ENCODE assay signal across 16 cellular contexts in genomic region chr16:81376880-81377279, GRCh38.
A peak's percentile ranks its signal among the peaks of the same experiment; 100 is the strongest.
DNase-seq lines count a peak whose midpoint lies in the region; ATAC-seq and TF ChIP-seq lines count a peak whose summit lies in the region.
"Had no signal": no experiment of that assay in that cellular context is flagged by ENCODE, and none has a peak within 500 bp of the region (broad histone marks: within the 10 kb centered on the region; RNA-seq: fewer than 3 reads in every experiment).

No MANE protein-coding gene starts in this region.

- DNase-seq in MCF 10A (ENCODE audit: unreplicated experiment) (peak; percentile 77), breast epithelium (ENCODE audit: low spot score in 2 of 2) (no peak), RWPE1 (ENCODE audit: low spot score) (peak; percentile 78), epithelial cell of prostate (ENCODE audit: low read depth, low spot score) (peak; percentile 72), H4 (ENCODE audit: low spot score) (no peak), NCI-H524 treated with DMSO at 0.1 percent for 48 hours (lab: John Stamatoyannopoulos, UW) (no peak), GM20000 (ENCODE audit: low spot score) (no peak)
- DNase-seq in stimulated activated effector memory CD8-positive, alpha-beta T cell treated with anti-CD3 and anti-CD28 coated beads, Interleukin-12 subunit alpha, Interleukin-12 subunit beta, amount 100 ng/mL, for 72 hours (ENCODE audit: low spot score in 2 of 2): no peak
- DNase-seq: brain microvascular endothelial cell, C1 segment of cervical spinal cord, left ventricle myocardium superior, natural killer cell, NCI-H1048, NCI-H510A, Right ventricle myocardium superior had no signal

- intact Hi-C loops in MCF 10A (cut with micrococcal nuclease) (no loop called here), breast epithelium (cut with DNase I; ENCODE audit: low total_unique reads) (no loop called here)

- peaks cover 8% of the 10 kb centered on the region for H3K36me3 ChIP-seq in breast epithelium

- ATAC-seq in stimulated activated effector memory CD8-positive, alpha-beta T cell treated with anti-CD3 and anti-CD28 coated beads, Interleukin-12 subunit alpha, Interleukin-12 subunit beta, amount 100 ng/mL, for 72 hours: peak; percentile 40
- ATAC-seq: left ventricle myocardium superior, natural killer cell had no signal

- POLR2A ChIA-PET in MCF 10A (lab: Yijun Ruan, JAX): no interaction called here
- POLR2A ChIA-PET in RWPE1 (lab: Yijun Ruan, JAX; ENCODE audit: low non-redundant PET): no interaction called here

- no peaks in the 10 kb centered on the region for H3K9me3 Mint-ChIP-seq in MCF 10A (ENCODE audit: unreplicated experiment)
- no peaks in the 10 kb centered on the region for H3K9me3 Mint-ChIP-seq in stimulated activated effector memory CD8-positive, alpha-beta T cell treated with anti-CD3 and anti-CD28 coated beads, Interleukin-12 subunit alpha, Interleukin-12 subunit beta, amount 100 ng/mL, for 72 hours
- H3K9me3 Mint-ChIP-seq: natural killer cell had no signal

- no peaks in the 10 kb centered on the region for H3K4me1 Mint-ChIP-seq in MCF 10A (ENCODE audit: insufficient read depth, unreplicated experiment)
- no peaks in the 10 kb centered on the region for H3K4me1 Mint-ChIP-seq in stimulated activated effector memory CD8-positive, alpha-beta T cell treated with anti-CD3 and anti-CD28 coated beads, Interleukin-12 subunit alpha, Interleukin-12 subunit beta, amount 100 ng/mL, for 72 hours
- H3K4me1 Mint-ChIP-seq: natural killer cell had no signal

- no peak for TF ChIP-seq POLR2A in breast epithelium (IDR thresholded peaks at IDR 0.05)

- no peak overlapping the region for H3K4me3 Mint-ChIP-seq in MCF 10A (ENCODE audit: unreplicated experiment)
- H3K4me3 Mint-ChIP-seq in stimulated activated effector memory CD8-positive, alpha-beta T cell treated with anti-CD3 and anti-CD28 coated beads, Interleukin-12 subunit alpha, Interleukin-12 subunit beta, amount 100 ng/mL, for 72 hours: no peak overlapping the region
- H3K4me3 Mint-ChIP-seq: natural killer cell had no signal

- CTCF ChIA-PET in MCF 10A (lab: Yijun Ruan, JAX): interaction anchor here (0.5 to 2.2 kb wide), 6 partner anchors 11 to 347 kb away, joined by 3 to 11 read pairs (median 4); no protein-coding TSS in a partner anchor
- CTCF ChIA-PET in RWPE1 (lab: Yijun Ruan, JAX): interaction anchor here (0.5 to 0.6 kb wide), 2 partner anchors 58 to 353 kb away, joined by 4 to 5 read pairs; no protein-coding TSS in a partner anchor

- H3K36me3 Mint-ChIP-seq in MCF 10A (ENCODE audit: insufficient read depth, unreplicated experiment): peaks cover 59% of the 10 kb centered on the region
- H3K36me3 Mint-ChIP-seq in stimulated activated effector memory CD8-positive, alpha-beta T cell treated with anti-CD3 and anti-CD28 coated beads, Interleukin-12 subunit alpha, Interleukin-12 subunit beta, amount 100 ng/mL, for 72 hours: peaks cover 64% of the 10 kb centered on the region

- H3K27ac ChIP-seq in breast epithelium (no peak overlapping the region), RWPE1 (no peak overlapping the region), epithelial cell of prostate (no peak overlapping the region)
- H3K27ac ChIP-seq: brain microvascular endothelial cell, hepatocyte had no signal

- no peak overlapping the region for H3K4me3 ChIP-seq in breast epithelium
- H3K4me3 ChIP-seq: hepatocyte had no signal

- no peaks in the 10 kb centered on the region for H3K9me3 ChIP-seq in breast epithelium

- H3K27me3 ChIP-seq in breast epithelium: no peaks in the 10 kb centered on the region
- H3K27me3 ChIP-seq: brain microvascular endothelial cell, hepatocyte had no signal

- BruUV-seq in MCF 10A (replicated peaks; lab: Mats Ljungman, UMichigan): no TSS peak

- no peaks in the 10 kb centered on the region for H3K27me3 Mint-ChIP-seq in MCF 10A (ENCODE audit: insufficient read depth, unreplicated experiment)

- TF ChIP-seq CTCF in MCF 10A (IDR thresholded peaks at IDR 0.05; ENCODE audit: unreplicated experiment): no peak
- no peak for TF ChIP-seq CTCF in breast epithelium (IDR thresholded peaks at IDR 0.05)
- no peak for TF ChIP-seq CTCF in RWPE1 (conservative IDR thresholded peaks at IDR 0.05; ENCODE audit: low read depth)
- TF ChIP-seq CTCF in GM20000 (IDR thresholded peaks at IDR 0.05; ENCODE audit: extremely low read depth, missing control alignments): no peak

- H3K27ac Mint-ChIP-seq in MCF 10A (ENCODE audit: low read depth, unreplicated experiment): no peak overlapping the region
- no peak overlapping the region for H3K27ac Mint-ChIP-seq in stimulated activated effector memory CD8-positive, alpha-beta T cell treated with anti-CD3 and anti-CD28 coated beads, Interleukin-12 subunit alpha, Interleukin-12 subunit beta, amount 100 ng/mL, for 72 hours
- H3K27ac Mint-ChIP-seq: natural killer cell had no signal

- no peaks in the 10 kb centered on the region for H3K4me1 ChIP-seq in breast epithelium

Comparison
In these comparisons a context has a peak if more than half of its experiments do, and no peak if none do; other contexts are left out.
1. DNase-seq: peak in MCF 10A (single experiment), RWPE1 (single experiment) and epithelial cell of prostate (single experiment); none in breast epithelium (0 of 2), stimulated activated effector memory CD8-positive, alpha-beta T cell treated with anti-CD3 and anti-CD28 coated beads, Interleukin-12 subunit alpha, Interleukin-12 subunit beta, amount 100 ng/mL, for 72 hours (0 of 2), H4 (single experiment), NCI-H524 treated with DMSO at 0.1 percent for 48 hours (single experiment) and GM20000 (single experiment).